ENCODE assay signal across 1 cellular context in genomic region chr20:309841-310644, GRCh38.
A peak's percentile ranks its signal among the peaks of the same experiment; 100 is the strongest.
TF ChIP-seq lines count a peak whose summit lies in the region.

No MANE protein-coding gene starts in this region.

TF ChIP-seq in HepG2, 621 proteins besides CTCF, POLR2A, EP300 and RAD21 (continued from another document and continues in another):
- TF ChIP-seq ZNF407 (CRISPR knock-in tag; IDR thresholded peaks at IDR 0.05; ENCODE audit: not compliant biosample characterization) = peak; percentile 90
- peak; percentile 16 for TF ChIP-seq HNRNPLL (IDR thresholded peaks at IDR 0.05; ENCODE audit: low read depth, low read length, poor library complexity, severe bottlenecking)
- 0 out of 2 replicates have a peak, but pooled peaks have one; percentile 49 for TF ChIP-seq ZNF441 (CRISPR knock-in tag; IDR thresholded peaks at IDR 0.05; ENCODE audit: borderline replicate concordance)
- TF ChIP-seq TBX2 (CRISPR knock-in tag; IDR thresholded peaks at IDR 0.05; ENCODE audit: borderline replicate concordance) = peak; percentile 49; the same call in 1 of the 2 replicates
- TF ChIP-seq ESRRA (CRISPR knock-in tag; IDR thresholded peaks at IDR 0.05; ENCODE audit: low read depth) = peak; percentile 78; the same call in 1 of the 2 replicates
- TF ChIP-seq TEAD2 (CRISPR knock-in tag; IDR thresholded peaks at IDR 0.05) = no peak
- TF ChIP-seq GMEB2 (CRISPR knock-in tag; IDR thresholded peaks at IDR 0.05; ENCODE audit: low read depth) = 0 out of 2 replicates have a peak, but pooled peaks have one; percentile 13
- peak; percentile 33; the same call in 1 of the 2 replicates for TF ChIP-seq PRDM10 (CRISPR knock-in tag; IDR thresholded peaks at IDR 0.05; ENCODE audit: low read depth)
- TF ChIP-seq ZNF660 (CRISPR knock-in tag; IDR thresholded peaks at IDR 0.05; ENCODE audit: borderline replicate concordance, low read depth) = 0 out of 2 replicates have a peak, but pooled peaks have one; percentile 71
- peak; percentile 95 for TF ChIP-seq GLI4 (CRISPR knock-in tag; IDR thresholded peaks at IDR 0.05; ENCODE audit: borderline replicate concordance)
- no peak for TF ChIP-seq KIAA2018 (CRISPR knock-in tag; IDR thresholded peaks at IDR 0.05; ENCODE audit: borderline replicate concordance)
- TF ChIP-seq POLR2AphosphoS2 (IDR thresholded peaks at IDR 0.05; ENCODE audit: low read depth, low read length) = no peak
- TF ChIP-seq TAF1 (CRISPR knock-in tag; IDR thresholded peaks at IDR 0.05) = peak; percentile 65
- TF ChIP-seq, protein P1, sequence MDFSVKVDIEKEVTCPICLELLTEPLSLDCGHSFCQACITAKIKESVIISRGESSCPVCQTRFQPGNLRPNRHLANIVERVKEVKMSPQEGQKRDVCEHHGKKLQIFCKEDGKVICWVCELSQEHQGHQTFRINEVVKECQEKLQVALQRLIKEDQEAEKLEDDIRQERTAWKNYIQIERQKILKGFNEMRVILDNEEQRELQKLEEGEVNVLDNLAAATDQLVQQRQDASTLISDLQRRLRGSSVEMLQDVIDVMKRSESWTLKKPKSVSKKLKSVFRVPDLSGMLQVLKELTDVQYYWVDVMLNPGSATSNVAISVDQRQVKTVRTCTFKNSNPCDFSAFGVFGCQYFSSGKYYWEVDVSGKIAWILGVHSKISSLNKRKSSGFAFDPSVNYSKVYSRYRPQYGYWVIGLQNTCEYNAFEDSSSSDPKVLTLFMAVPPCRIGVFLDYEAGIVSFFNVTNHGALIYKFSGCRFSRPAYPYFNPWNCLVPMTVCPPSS (IDR thresholded peaks at IDR 0.05) = no peak
- peak; percentile 48; the same call in 1 of the 2 replicates for TF ChIP-seq ZNF792 (CRISPR knock-in tag; IDR thresholded peaks at IDR 0.05)
- no peak for TF ChIP-seq HNF1A (IDR thresholded peaks at IDR 0.05; ENCODE audit: low read depth)
- peak; percentile 30; the same call in 1 of the 2 replicates for TF ChIP-seq HNF1A (CRISPR knock-in tag; IDR thresholded peaks at IDR 0.05; ENCODE audit: borderline replicate concordance)
- TF ChIP-seq WIZ (CRISPR knock-in tag; IDR thresholded peaks at IDR 0.05) = 0 out of 2 replicates have a peak, but pooled peaks have one; percentile 82
- TF ChIP-seq ZNF354B (CRISPR knock-in tag; IDR thresholded peaks at IDR 0.05) = peak; percentile 60; the same call in 1 of the 2 replicates
- TF ChIP-seq ZNF253 (CRISPR knock-in tag; IDR thresholded peaks at IDR 0.05; ENCODE audit: borderline replicate concordance) = peak; percentile 74; the same call in 1 of the 2 replicates
- peak; percentile 75; the same call in 1 of the 2 replicates for TF ChIP-seq ATF1 (CRISPR knock-in tag; IDR thresholded peaks at IDR 0.05)
